In genomic region chr15:51114437-51115119, GRCh38 we compare ENCODE assay signal across 23 cellular contexts. TPM values are rescaled to one million over a fixed set of nuclear protein-coding genes. Genes with fewer than 3 reads are reported as not detected.
A peak's percentile ranks its signal among the peaks of the same experiment; 100 is the strongest.
DNase-seq lines count a peak whose midpoint lies in the region; ATAC-seq and TF ChIP-seq lines count a peak whose summit lies in the region.
"Had no signal": no experiment of that assay in that cellular context is flagged by ENCODE, and none has a peak within 500 bp of the region (broad histone marks: within the 10 kb centered on the region; RNA-seq: fewer than 3 reads in every experiment).

No MANE protein-coding gene starts in this region.

- no peaks in the 10 kb centered on the region for H3K27me3 ChIP-seq in aorta (ENCODE audit: control insufficient read depth in 1 of 2, insufficient read depth in 2 of 2, low read length in 1 of 2)
- H3K27me3 ChIP-seq: testis had no signal

- ATAC-seq in aorta (ENCODE audit: low FRiP score) (no peak), GM18861 (IDR thresholded peaks at IDR 0.05; ENCODE audit: unreplicated experiment) (no peak), HG03565 (IDR thresholded peaks at IDR 0.05; ENCODE audit: unreplicated experiment) (no peak)
- ATAC-seq: activated CD8-positive, alpha-beta T cell treated with anti-CD3 and anti-CD28 coated beads for 36 hours; CD8-positive, alpha-beta T cell; left lobe of liver; stimulated activated memory B cell treated with anti-CD40 and anti-IgM and Interleukin-4, amounts not matched to agents 10 μg/mL and 1 μg/mL and 100 μg/mL, for 72 hours had no signal

- peak; percentile 86 for DNase-seq in RPMI7951 (ENCODE audit: low read depth)
- DNase-seq in choroid plexus epithelial cell (ENCODE audit: low read depth): peak; percentile 39
- DNase-seq in foreskin fibroblast: peak; percentile 55 to 70
- DNase-seq in aorta: peak in 1 of 2 donors; percentile 50
- DNase-seq in NCI-H774 (lab: John Stamatoyannopoulos, UW): no peak
- DNase-seq: activated CD4-positive, CD25-positive, alpha-beta regulatory T cell treated with anti-CD3 and anti-CD28 coated beads, Interleukin-2, amount 50 U/mL, for 72 hours; activated CD8-positive, alpha-beta T cell treated with anti-CD3 and anti-CD28 coated beads for 36 hours; activated effector memory CD4-positive, alpha-beta T cell treated with anti-CD3 and anti-CD28 coated beads, Interleukin-2, amount 50 U/mL, for 16 hours; activated naive CD8-positive, alpha-beta T cell treated with anti-CD3 and anti-CD28 coated beads, Interleukin-2, amount 10 ng/mL, durations not matched to agents 7 days and 5 days; CD8-positive, alpha-beta T cell; DMS153; HFFc6; hippocampal formation; immature natural killer cell; NCI-H1436; RPMI8226; spleen; stimulated activated CD4-positive, alpha-beta T cell treated with anti-CD3 and anti-CD28 coated beads, Interleukin-4, amount 100 ng/mL, for 1 hour; testis had no signal

- H3K4me3 ChIP-seq in choroid plexus epithelial cell (ENCODE audit: low read depth, low read length) (no peak overlapping the region), foreskin fibroblast (ENCODE audit: low read depth in 1 of 2, low read length in 2 of 2) (no peak overlapping the region), aorta (ENCODE audit: low read length in 2 of 2) (no peak overlapping the region)
- H3K4me3 ChIP-seq: spleen, testis had no signal

- TF ChIP-seq CTCF in choroid plexus epithelial cell (conservative IDR thresholded peaks at IDR 0.05; ENCODE audit: low read depth, low read length) (no peak), foreskin fibroblast (IDR thresholded peaks at IDR 0.05; ENCODE audit: low read depth, low read length) (no peak)

- WGBS in aorta, 2 donors: 20 to 25% methylated on average over 5 of the region's 5 CpGs

- H3K9me3 ChIP-seq in aorta (ENCODE audit: control insufficient read depth, low read length): no peaks in the 10 kb centered on the region
- H3K9me3 ChIP-seq: spleen, testis had no signal

- H3K4me1 ChIP-seq in aorta (ENCODE audit: control insufficient read depth in 1 of 2, insufficient read depth in 2 of 2, low read length in 2 of 2): peaks cover 3 to 10% of the 10 kb centered on the region in 2 donors
- H3K4me1 ChIP-seq: spleen, testis had no signal

- H3K36me3 ChIP-seq in aorta (ENCODE audit: control insufficient read depth in 1 of 2, insufficient read depth in 2 of 2, low read length in 1 of 2): no peaks in the 10 kb centered on the region
- H3K36me3 ChIP-seq: spleen had no signal

- peak overlapping the region; percentile 34 to 85 for H3K27ac ChIP-seq in aorta (ENCODE audit: low read depth in 1 of 2, low read length in 2 of 2)
- H3K27ac ChIP-seq: spleen, testis had no signal

- intact Hi-C loops in aorta (cut with DNase I): loop anchor here in 1 of 2 donors (5.0 kb wide), 1 partner anchor 48 kb away; no protein-coding TSS in a partner anchor

RNA-seq across cellular contexts. Expression of gene TNFAIP8L3, which starts 19.9 kb away (rescaled TPM):
- 0.29 and 0.48 TPM in 2 replicates for total RNA-seq in RPMI7951 (2014; rRNA removed; shearing (Covaris generic))
- 10 to 100 TPM; 24.5 to 48.4 TPM for total RNA-seq in aorta
- 10 to 100 TPM; 26.4 to 28.0 TPM for polyA plus RNA-seq in aorta
- total RNA-seq: CD8-positive, alpha-beta T cell had no signal
- polyA plus RNA-seq: immature natural killer cell had no signal

Comparison
In these comparisons a context has a peak if more than half of its experiments do, and no peak if none do; other contexts are left out.
1. RNA of gene TNFAIP8L3, which starts 19.9 kb away (total RNA-seq): 24.5 to 48.4 TPM in aorta; 0.29 to 0.48 TPM in RPMI7951; every median in the first group is over 10 times any median in the second.